Comparison of ENCODE assay signal across 22 cellular contexts in genomic region chrX:130836447-130836846, GRCh38.
DNase-seq lines count a peak whose midpoint lies in the region; ATAC-seq, FAIRE-seq and TF ChIP-seq lines count a peak whose summit lies in the region.
"Had no signal": no experiment of that assay in that cellular context is flagged by ENCODE, and none has a peak within 500 bp of the region (broad histone marks: within the 10 kb centered on the region; RNA-seq: fewer than 3 reads in every experiment).

No MANE protein-coding gene starts in this region.

- TF ChIP-seq EP300 in HepG2 (IDR thresholded peaks at IDR 0.05; ENCODE audit: low read depth in 2 of 2, low read length in 2 of 2) (no peak), HepG2 (CRISPR knock-in tag; IDR thresholded peaks at IDR 0.05; ENCODE audit: borderline replicate concordance) (no peak)

- H3K27me3 ChIP-seq in right lobe of liver (no peaks in the 10 kb centered on the region), HepG2 (ENCODE audit: control insufficient read depth in 1 of 2, insufficient read depth in 2 of 2, low read length in 2 of 2) (no peaks in the 10 kb centered on the region), tibial artery (no peaks in the 10 kb centered on the region)
- H3K27me3 ChIP-seq in CD8-positive, alpha-beta memory T cell (ENCODE audit: insufficient read depth, low read length, poor library complexity, severe bottlenecking): no peaks in the 10 kb centered on the region
- H3K27me3 ChIP-seq in CD8-positive, alpha-beta T cell (ENCODE audit: insufficient read depth, low read length): no peaks in the 10 kb centered on the region
- H3K27me3 ChIP-seq: vagina had no signal

- ATAC-seq in right lobe of liver: peak; percentile 53 to 78 (median 71)
- no peak for ATAC-seq in HepG2
- no peak for ATAC-seq in HG03139 (IDR thresholded peaks at IDR 0.05; ENCODE audit: unreplicated experiment)
- ATAC-seq in CD8-positive, alpha-beta T cell: no peak

- DNase-seq in right lobe of liver: no peak
- no peak for DNase-seq in HepG2 (ENCODE audit: low spot score)
- peak; percentile 41 for DNase-seq in OCI-LY7 (ENCODE audit: low spot score)
- DNase-seq in iPS-NIHi7 (ENCODE audit: extremely low spot score): peak; percentile 38
- no peak for DNase-seq in CD8-positive, alpha-beta memory T cell
- DNase-seq in tibial artery: no peak
- no peak for DNase-seq in CD8-positive, alpha-beta T cell
- DNase-seq: activated CD4-positive, alpha-beta T cell treated with anti-CD3 and anti-CD28 coated beads for 4 hours; activated naive CD8-positive, alpha-beta T cell treated with anti-CD3 and anti-CD28 coated beads, Interleukin-2, amount 10 ng/mL, durations not matched to agents 7 days and 5 days; C1 segment of cervical spinal cord; H9; hypothalamus; NCI-H1092; NCI-H2081 treated with DMSO at 0.1 percent for 48 hours; NCI-H510A; stimulated activated CD8-positive, alpha-beta memory T cell treated with anti-CD3 and anti-CD28 coated beads, Interleukin-4, amount 100 ng/mL, for 48 hours; SW 1271 had no signal

- peaks cover 0 to 17% (median 0%) of the 10 kb centered on the region in 4 donors for H3K4me1 ChIP-seq in right lobe of liver
- H3K4me1 ChIP-seq in HepG2 (ENCODE audit: insufficient read depth, low read length): no peaks in the 10 kb centered on the region
- peaks cover 42% of the 10 kb centered on the region for H3K4me1 ChIP-seq in OCI-LY7 (ENCODE audit: insufficient read depth, low read length, poor library complexity, severe bottlenecking)
- no peaks in the 10 kb centered on the region for H3K4me1 ChIP-seq in CD8-positive, alpha-beta memory T cell (ENCODE audit: insufficient read depth, low read length)
- H3K4me1 ChIP-seq in tibial artery: no peaks in the 10 kb centered on the region
- H3K4me1 ChIP-seq in CD8-positive, alpha-beta T cell (ENCODE audit: insufficient read depth, low read length): no peaks in the 10 kb centered on the region
- H3K4me1 ChIP-seq: prostate gland, vagina had no signal

- H2AFZ ChIP-seq in HepG2 (ENCODE audit: low read length): no peak overlapping the region
- H2AFZ ChIP-seq in OCI-LY7 (ENCODE audit: low read length): no peak overlapping the region

- TF ChIP-seq RAD21 in HepG2 (CRISPR knock-in tag; IDR thresholded peaks at IDR 0.05): no peak

- H3K4me1 Mint-ChIP-seq in CD8-positive, alpha-beta memory T cell: peaks cover 5 to 9% (median 9%) of the 10 kb centered on the region in 3 donors
- H3K4me1 Mint-ChIP-seq in CD8-positive, alpha-beta T cell (ENCODE audit: low read depth): peaks cover 14% of the 10 kb centered on the region
- H3K4me1 Mint-ChIP-seq: activated naive CD8-positive, alpha-beta T cell treated with anti-CD3 and anti-CD28 coated beads, Interleukin-2, amount 10 ng/mL, durations not matched to agents 7 days and 5 days had no signal

- TF ChIP-seq CTCF in right lobe of liver (IDR thresholded peaks at IDR 0.05) (no peak), HepG2 (CRISPR knock-in tag; IDR thresholded peaks at IDR 0.05) (no peak), OCI-LY7 (conservative IDR thresholded peaks at IDR 0.05; ENCODE audit: low read length) (no peak), tibial artery (IDR thresholded peaks at IDR 0.05) (no peak)
- TF ChIP-seq CTCF in CD8-positive, alpha-beta T cell (IDR thresholded peaks at IDR 0.05): no peak

- TF ChIP-seq POLR2A in right lobe of liver (IDR thresholded peaks at IDR 0.05) (no peak), HepG2 (IDR thresholded peaks at IDR 0.05; ENCODE audit: insufficient read depth in 1 of 2, low read depth in 2 of 2, low read length in 2 of 2) (no peak)

- H3K4me3 Mint-ChIP-seq in CD8-positive, alpha-beta memory T cell: no peak overlapping the region
- no peak overlapping the region for H3K4me3 Mint-ChIP-seq in CD8-positive, alpha-beta T cell
- H3K4me3 Mint-ChIP-seq: activated naive CD8-positive, alpha-beta T cell treated with anti-CD3 and anti-CD28 coated beads, Interleukin-2, amount 10 ng/mL, durations not matched to agents 7 days and 5 days; H9 had no signal

- no peaks in the 10 kb centered on the region for H4K20me1 ChIP-seq in HepG2 (ENCODE audit: insufficient read depth, low read length)
- no peaks in the 10 kb centered on the region for H4K20me1 ChIP-seq in OCI-LY7 (ENCODE audit: insufficient read depth, low read length)

- CTCF ChIA-PET in HepG2 (lab: Yijun Ruan, JAX; ENCODE audit: low intra/inter-chr PET ratio, low total read pairs) (no interaction called here), OCI-LY7 (lab: Charles Lee; ENCODE audit: unreplicated experiment) (no interaction called here)
- CTCF ChIA-PET in CD8-positive, alpha-beta memory T cell (lab: Charles Lee): no interaction called here
- CTCF ChIA-PET in CD8-positive, alpha-beta T cell (lab: Charles Lee): no interaction called here

- H3K4me3 ChIP-seq in right lobe of liver (no peak overlapping the region), HepG2 (replicated peaks in 1 of 3; ENCODE audit: insufficient read depth in 1 of 3, low read depth in 2 of 3, low read length in 3 of 3) (no peak overlapping the region), OCI-LY7 (ENCODE audit: low read depth, low read length, poor library complexity, severe bottlenecking) (no peak overlapping the region), tibial artery (no peak overlapping the region)
- H3K4me3 ChIP-seq in CD8-positive, alpha-beta memory T cell (ENCODE audit: low read length): no peak overlapping the region
- H3K4me3 ChIP-seq in CD8-positive, alpha-beta T cell (ENCODE audit: low read depth, low read length): no peak overlapping the region
- H3K4me3 ChIP-seq: prostate gland, vagina had no signal

- no peak for FAIRE-seq in HepG2 (lab: Jason Lieb, UNC)
- FAIRE-seq: TTC549 had no signal

- no peaks in the 10 kb centered on the region for H3K9me2 ChIP-seq in OCI-LY7 (ENCODE audit: insufficient read depth, low read length)

- no peak overlapping the region for H3K9ac ChIP-seq in HepG2 (ENCODE audit: insufficient read depth, low read depth, low read length)

- no peaks in the 10 kb centered on the region for H3K36me3 Mint-ChIP-seq in CD8-positive, alpha-beta memory T cell
- H3K36me3 Mint-ChIP-seq in CD8-positive, alpha-beta T cell: no peaks in the 10 kb centered on the region

- H3K9me3 Mint-ChIP-seq in CD8-positive, alpha-beta memory T cell: no peaks in the 10 kb centered on the region
- no peaks in the 10 kb centered on the region for H3K9me3 Mint-ChIP-seq in CD8-positive, alpha-beta T cell
- H3K9me3 Mint-ChIP-seq: activated naive CD8-positive, alpha-beta T cell treated with anti-CD3 and anti-CD28 coated beads, Interleukin-2, amount 10 ng/mL, durations not matched to agents 7 days and 5 days; activated T-helper 2 cell treated with anti-CD3 and anti-CD28 coated beads, Interferon-gamma antibody, Interleukin-2, Interleukin-4, amounts not matched to agents 10 μg/mL and 5 μg/mL and 100 μg/mL, durations not matched to agents 14 hours and 24 hours and 36 hours; H9 had no signal

- H3K27me3 Mint-ChIP-seq in CD8-positive, alpha-beta memory T cell: peaks cover 0 to 2% of the 10 kb centered on the region in 2 donors
- no peaks in the 10 kb centered on the region for H3K27me3 Mint-ChIP-seq in CD8-positive, alpha-beta T cell (ENCODE audit: low read depth)
- H3K27me3 Mint-ChIP-seq: activated naive CD8-positive, alpha-beta T cell treated with anti-CD3 and anti-CD28 coated beads, Interleukin-2, amount 10 ng/mL, durations not matched to agents 7 days and 5 days had no signal

- H3K9me3 ChIP-seq in right lobe of liver (no peaks in the 10 kb centered on the region), HepG2 (ENCODE audit: low read length) (no peaks in the 10 kb centered on the region), OCI-LY7 (ENCODE audit: low read length) (no peaks in the 10 kb centered on the region), tibial artery (no peaks in the 10 kb centered on the region)
- H3K9me3 ChIP-seq in CD8-positive, alpha-beta memory T cell (ENCODE audit: low read length): no peaks in the 10 kb centered on the region
- H3K9me3 ChIP-seq in CD8-positive, alpha-beta T cell (ENCODE audit: low read length): no peaks in the 10 kb centered on the region
- H3K9me3 ChIP-seq: prostate gland, vagina had no signal

- in situ Hi-C loops in HepG2 (cut with HindIII; ENCODE audit: extremely low pct_ligation_motif_present, low pct_unique_long_range_greater_than_20kb): no loop called here

- H3K79me2 ChIP-seq in HepG2 (ENCODE audit: insufficient read depth, low read length) (no peaks in the 10 kb centered on the region), OCI-LY7 (ENCODE audit: insufficient read depth, low read depth, low read length) (no peaks in the 10 kb centered on the region)

- intact Hi-C loops in right lobe of liver (cut with DNase I): no loop called here
- intact Hi-C loops in HepG2 (cut with micrococcal nuclease; ENCODE audit: unreplicated experiment): no loop called here
- intact Hi-C loops in OCI-LY7 (cut with micrococcal nuclease; ENCODE audit: unreplicated experiment): no loop called here
- intact Hi-C loops in tibial artery (cut with DNase I; ENCODE audit: low total_unique reads): no loop called here
- intact Hi-C loops in CD8-positive, alpha-beta T cell (cut with DNase I, micrococcal nuclease): no loop called here

- 18% methylated on average over 2 of the region's 2 CpGs for WGBS in right lobe of liver (ENCODE audit: insufficient coverage, low coverage, low lambda C conversion rate, missing lambda C conversion rate)
- WGBS in HepG2 (ENCODE audit: low lambda C conversion rate): 59% methylated on average over 2 of the region's 2 CpGs

- H3K27ac Mint-ChIP-seq in CD8-positive, alpha-beta memory T cell: no peak overlapping the region
- no peak overlapping the region for H3K27ac Mint-ChIP-seq in CD8-positive, alpha-beta T cell
- H3K27ac Mint-ChIP-seq: activated naive CD8-positive, alpha-beta T cell treated with anti-CD3 and anti-CD28 coated beads, Interleukin-2, amount 10 ng/mL, durations not matched to agents 7 days and 5 days; activated T-helper 2 cell treated with anti-CD3 and anti-CD28 coated beads, Interferon-gamma antibody, Interleukin-2, Interleukin-4, amounts not matched to agents 10 μg/mL and 5 μg/mL and 100 μg/mL, durations not matched to agents 14 hours and 24 hours and 36 hours had no signal

- no peak overlapping the region for H3K4me2 ChIP-seq in HepG2 (ENCODE audit: low read depth, low read length)
- H3K4me2 ChIP-seq in OCI-LY7 (ENCODE audit: low read length): peak overlapping the region; percentile 26; the same call in 1 of the 2 replicates

- no peaks in the 10 kb centered on the region for H3K36me3 ChIP-seq in right lobe of liver
- no peaks in the 10 kb centered on the region for H3K36me3 ChIP-seq in HepG2 (replicated peaks in 1 of 2; ENCODE audit: control insufficient read depth in 1 of 2, insufficient read depth in 2 of 2, low read length in 2 of 2)
- H3K36me3 ChIP-seq in OCI-LY7 (ENCODE audit: insufficient read depth, low read length): no peaks in the 10 kb centered on the region
- H3K36me3 ChIP-seq in CD8-positive, alpha-beta memory T cell (ENCODE audit: insufficient read depth, low read length): no peaks in the 10 kb centered on the region
- H3K36me3 ChIP-seq in tibial artery: no peaks in the 10 kb centered on the region
- no peaks in the 10 kb centered on the region for H3K36me3 ChIP-seq in CD8-positive, alpha-beta T cell (ENCODE audit: insufficient read depth, low read length)
- H3K36me3 ChIP-seq: prostate gland, vagina had no signal

- BruUV-seq in HepG2 (replicated peaks; lab: Mats Ljungman, UMichigan): no TSS peak
- BruUV-seq in OCI-LY7 (replicated peaks; lab: Mats Ljungman, UMichigan): no TSS peak

- POLR2A ChIA-PET in HepG2 (lab: Yijun Ruan, JAX) (no interaction called here), OCI-LY7 (lab: Charles Lee) (interaction anchor here (0.7 to 1.2 kb wide), 2 partner anchors 11 to 37 kb away, joined by 3 read pairs; no protein-coding TSS in a partner anchor)
- POLR2A ChIA-PET in CD8-positive, alpha-beta memory T cell (lab: Charles Lee): no interaction called here
- POLR2A ChIA-PET in CD8-positive, alpha-beta T cell (lab: Charles Lee): no interaction called here

- H3K27ac ChIP-seq in right lobe of liver (no peak overlapping the region), HepG2 (ENCODE audit: extremely low read length, insufficient read depth, low read length) (no peak overlapping the region), OCI-LY7 (ENCODE audit: low read depth, low read length, poor library complexity, severe bottlenecking) (no peak overlapping the region), tibial artery (no peak overlapping the region)
- no peak overlapping the region for H3K27ac ChIP-seq in CD8-positive, alpha-beta memory T cell (ENCODE audit: low read depth, low read length)
- H3K27ac ChIP-seq in CD8-positive, alpha-beta T cell (ENCODE audit: low read depth, low read length): no peak overlapping the region
- H3K27ac ChIP-seq: prostate gland, vagina had no signal

Comparison
In these comparisons a context has a peak if more than half of its experiments do, and no peak if none do; other contexts are left out.
1. ATAC-seq: peak in right lobe of liver (4 of 4); none in HepG2 (single experiment), HG03139 (single experiment) and CD8-positive, alpha-beta T cell (single experiment).
2. DNase-seq: peak in OCI-LY7 (single experiment) and iPS-NIHi7 (single experiment); none in right lobe of liver (0 of 3), HepG2 (single experiment), CD8-positive, alpha-beta memory T cell (0 of 5), tibial artery (0 of 2) and CD8-positive, alpha-beta T cell (0 of 7).